In the genomic region with DNA sequence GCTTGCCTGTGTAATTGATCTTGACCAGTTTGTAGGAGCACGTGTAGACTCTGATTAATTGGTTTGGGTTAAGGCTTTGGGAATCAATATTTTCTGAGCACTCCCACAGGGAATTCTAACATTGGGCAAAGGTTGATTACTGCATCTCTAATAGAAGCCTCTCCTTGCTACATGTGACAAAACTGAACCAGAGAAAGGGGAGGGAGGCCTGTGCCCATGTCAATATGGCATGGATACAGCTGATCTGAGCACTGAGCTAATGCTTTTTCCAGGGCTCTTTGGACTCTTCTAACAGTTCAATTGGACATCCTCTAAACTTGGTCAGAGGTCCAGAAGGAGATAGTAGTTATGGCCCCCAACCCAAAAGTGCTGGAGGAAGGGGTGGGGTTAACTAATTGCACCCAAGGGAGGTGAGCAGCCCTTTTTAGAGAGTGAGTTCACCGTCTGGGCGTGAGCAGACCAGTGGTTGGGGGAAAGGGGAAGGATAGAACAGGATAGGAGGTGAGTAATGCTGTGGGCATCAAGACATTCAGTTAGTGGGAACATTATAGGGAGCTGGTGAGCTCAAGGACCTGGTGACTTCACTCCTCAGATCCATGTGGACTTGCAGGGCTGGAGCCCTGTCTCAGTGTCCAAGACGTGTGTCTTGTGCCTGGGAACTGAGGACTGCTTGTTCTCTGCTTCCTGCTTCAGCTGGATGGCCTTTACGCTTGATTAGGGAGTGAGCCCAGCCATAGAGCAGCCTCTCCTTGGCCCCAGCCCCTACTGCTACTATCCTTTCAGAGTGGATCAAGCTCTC, we compare ENCODE assay signal across 9 cellular contexts. TPM values are rescaled to one million over a fixed set of nuclear protein-coding genes. Genes with fewer than 3 reads are reported as not detected.
DNase-seq lines count a peak whose midpoint lies in the region; ATAC-seq, FAIRE-seq and TF ChIP-seq lines count a peak whose summit lies in the region.
"Had no signal": no experiment of that assay in that cellular context is flagged by ENCODE, and none has a peak within 500 bp of the region (broad histone marks: within the 10 kb centered on the region; RNA-seq: fewer than 3 reads in every experiment).

No MANE protein-coding gene starts in this region.

- H3K36me3 ChIP-seq in astrocyte (ENCODE audit: insufficient read depth, low read length) (no peaks in the 10 kb centered on the region), left lung (no peaks in the 10 kb centered on the region), uterus (no peaks in the 10 kb centered on the region)

- intact Hi-C loops in left lung (cut with DNase I) (no loop called here), uterus (cut with DNase I; ENCODE audit: low total_unique reads) (no loop called here)

- H3K4me3 Mint-ChIP-seq in astrocyte (ENCODE audit: unreplicated experiment) = peak overlapping the region; percentile 37

- ATAC-seq in activated naive CD4-positive, alpha-beta T cell treated with anti-CD3 and anti-CD28 coated beads, Interleukin-2, amount 50 U/mL, for 72 hours = peak in 1 of 2 donors; percentile 34
- ATAC-seq in left lung (peak; percentile 31), GM21390 (IDR thresholded peaks at IDR 0.05; ENCODE audit: unreplicated experiment) (no peak), GM21367 (IDR thresholded peaks at IDR 0.05; ENCODE audit: unreplicated experiment) (no peak)

- H3K27me3 Mint-ChIP-seq in astrocyte (ENCODE audit: low read depth, unreplicated experiment) = no peaks in the 10 kb centered on the region

- peak; percentile 84 for FAIRE-seq in astrocyte (lab: Jason Lieb, UNC)

- peaks cover 80% of the 10 kb centered on the region for H4K20me1 ChIP-seq in astrocyte (ENCODE audit: insufficient read depth, low read length)

- peak overlapping the region; percentile 72 for H3K9ac ChIP-seq in astrocyte (ENCODE audit: low read length)

- no peak overlapping the region for H3K4me3 ChIP-seq in astrocyte (ENCODE audit: insufficient read depth, low read depth, low read length)
- H3K4me3 ChIP-seq in left lung = no peak overlapping the region
- no peak overlapping the region for H3K4me3 ChIP-seq in uterus

- H3K27me3 ChIP-seq in astrocyte (ENCODE audit: insufficient read depth, low read length) (no peaks in the 10 kb centered on the region), left lung (no peaks in the 10 kb centered on the region), uterus (no peaks in the 10 kb centered on the region)

- H2AFZ ChIP-seq in astrocyte (ENCODE audit: low read depth, low read length) = no peak overlapping the region

- H3K79me2 ChIP-seq in astrocyte (ENCODE audit: insufficient read depth, low read length) = peaks cover 100% of the 10 kb centered on the region

- H3K4me1 ChIP-seq in astrocyte (ENCODE audit: insufficient read depth, low read length) (peaks cover 40% of the 10 kb centered on the region), left lung (peaks cover 38 to 94% of the 10 kb centered on the region in 2 donors), uterus (no peaks in the 10 kb centered on the region)
- H3K4me1 ChIP-seq: Caco-2 had no signal

- H3K27ac ChIP-seq in astrocyte (ENCODE audit: low read depth, low read length) (peak overlapping the region; percentile 78), left lung (peak overlapping the region in 1 of 2 donors; percentile 72), uterus (peak overlapping the region; percentile 31 to 63)

- H3K36me3 Mint-ChIP-seq in activated naive CD4-positive, alpha-beta T cell treated with anti-CD3 and anti-CD28 coated beads, Interleukin-2, amount 50 U/mL, for 72 hours = peaks cover 10 to 34% of the 10 kb centered on the region in 2 donors
- H3K36me3 Mint-ChIP-seq in astrocyte (ENCODE audit: low read depth, unreplicated experiment) = peaks cover 3% of the 10 kb centered on the region

- H3K9me3 ChIP-seq in astrocyte (ENCODE audit: insufficient read depth, low read depth, low read length) (no peaks in the 10 kb centered on the region), left lung (no peaks in the 10 kb centered on the region), uterus (no peaks in the 10 kb centered on the region)
- H3K9me3 ChIP-seq: Caco-2 had no signal

- peak overlapping the region; percentile 81 to 92 for H3K27ac Mint-ChIP-seq in activated naive CD4-positive, alpha-beta T cell treated with anti-CD3 and anti-CD28 coated beads, Interleukin-2, amount 50 U/mL, for 72 hours
- peak overlapping the region; percentile 48 for H3K27ac Mint-ChIP-seq in astrocyte (ENCODE audit: unreplicated experiment)

- TF ChIP-seq POLR2A in uterus (IDR thresholded peaks at IDR 0.05) = no peak

- TF ChIP-seq CTCF in astrocyte (IDR thresholded peaks at IDR 0.05; ENCODE audit: insufficient read depth, low read depth, low read length) (no peak), left lung (IDR thresholded peaks at IDR 0.05) (no peak), uterus (IDR thresholded peaks at IDR 0.05) (no peak)

- H3K9me3 Mint-ChIP-seq in activated naive CD4-positive, alpha-beta T cell treated with anti-CD3 and anti-CD28 coated beads, Interleukin-2, amount 50 U/mL, for 72 hours = no peaks in the 10 kb centered on the region
- no peaks in the 10 kb centered on the region for H3K9me3 Mint-ChIP-seq in astrocyte (ENCODE audit: unreplicated experiment)

- no peak for DNase-seq in activated naive CD4-positive, alpha-beta T cell treated with anti-CD3 and anti-CD28 coated beads, Interleukin-2, amount 50 U/mL, for 72 hours (ENCODE audit: low spot score in 2 of 2)
- DNase-seq in activated naive CD4-positive, alpha-beta T cell treated with anti-CD3 and anti-CD28 coated beads, Interleukin-2, amount 50 U/mL, for 16 hours = no peak
- DNase-seq in astrocyte (ENCODE audit: low read depth) (peak; percentile 79), left lung (no peak), uterus (no peak), NCI-H748 treated with DMSO at 0.1 percent for 48 hours (lab: John Stamatoyannopoulos, UW) (no peak)
- DNase-seq: Caco-2 had no signal

- H3K4me2 ChIP-seq in astrocyte (ENCODE audit: low read length) = peak overlapping the region; percentile 61

- H3K4me1 Mint-ChIP-seq in astrocyte (ENCODE audit: low read depth, unreplicated experiment) = peaks cover 44% of the 10 kb centered on the region

RNA-seq across cellular contexts. Expression of gene MSN, which starts 22.8 kb away (rescaled TPM):
- total RNA-seq in activated naive CD4-positive, alpha-beta T cell treated with anti-CD3 and anti-CD28 coated beads, Interleukin-2, amount 50 U/mL, for 72 hours = 100 to 1,000 TPM; 451 to 569 TPM
- total RNA-seq in astrocyte = 356 and 369 TPM in 2 replicates
- 100 to 1,000 TPM; 503 to 543 TPM for total RNA-seq in left lung
- 100 to 1,000 TPM; 106 to 285 (median 137) TPM for total RNA-seq in uterus
